Comparison of ENCODE assay signal across 8 cellular contexts in genomic region chr1:185318431-185319151, GRCh38. TPM values are rescaled to one million over a fixed set of nuclear protein-coding genes. Genes with fewer than 3 reads are reported as not detected.
DNase-seq lines count a peak whose midpoint lies in the region; ATAC-seq and TF ChIP-seq lines count a peak whose summit lies in the region.

No MANE protein-coding gene starts in this region.

- peaks cover 32% of the 10 kb centered on the region for H3K4me1 Mint-ChIP-seq in activated T-cell treated with anti-CD3 and anti-CD28 coated beads, Interleukin-2, amount 50 U/mL, for 4 hours (ENCODE audit: low read depth)
- H3K4me1 Mint-ChIP-seq in activated T-helper 1 cell treated with anti-CD3 and anti-CD28 coated beads, Interleukin-12 subunit alpha, Interleukin-12 subunit beta, Interleukin-2, Interleukin-4 antibody, amounts not matched to agents 30 ng/mL and 10 ng/mL and 1 ng/mL, durations not matched to agents 14 hours and 24 hours and 36 hours (ENCODE audit: low read depth) = peaks cover 43% of the 10 kb centered on the region

- no peak overlapping the region for H3K4me3 ChIP-seq in tibial artery

- H3K36me3 ChIP-seq in tibial artery = no peaks in the 10 kb centered on the region

- H3K27ac ChIP-seq in layer of hippocampus (ENCODE audit: low read depth, low read length) (peak overlapping the region; percentile 94), tibial artery (peak overlapping the region; percentile 93 to 98)

- H3K27me3 Mint-ChIP-seq in activated T-cell treated with anti-CD3 and anti-CD28 coated beads, Interleukin-2, amount 50 U/mL, for 4 hours (ENCODE audit: low read depth) = no peaks in the 10 kb centered on the region
- H3K27me3 Mint-ChIP-seq in activated T-helper 1 cell treated with anti-CD3 and anti-CD28 coated beads, Interleukin-12 subunit alpha, Interleukin-12 subunit beta, Interleukin-2, Interleukin-4 antibody, amounts not matched to agents 30 ng/mL and 10 ng/mL and 1 ng/mL, durations not matched to agents 14 hours and 24 hours and 36 hours (ENCODE audit: insufficient read depth) = no peaks in the 10 kb centered on the region

- no peaks in the 10 kb centered on the region for H3K9me3 Mint-ChIP-seq in activated T-cell treated with anti-CD3 and anti-CD28 coated beads, Interleukin-2, amount 50 U/mL, for 4 hours
- peaks cover 16% of the 10 kb centered on the region for H3K9me3 Mint-ChIP-seq in activated T-helper 1 cell treated with anti-CD3 and anti-CD28 coated beads, Interleukin-12 subunit alpha, Interleukin-12 subunit beta, Interleukin-2, Interleukin-4 antibody, amounts not matched to agents 30 ng/mL and 10 ng/mL and 1 ng/mL, durations not matched to agents 14 hours and 24 hours and 36 hours

- intact Hi-C loops in activated T-helper 1 cell treated with anti-CD3 and anti-CD28 coated beads, Interleukin-12 subunit alpha, Interleukin-12 subunit beta, Interleukin-2, Interleukin-4 antibody, amounts not matched to agents 30 ng/mL and 10 ng/mL and 1 ng/mL, durations not matched to agents 14 hours and 24 hours and 36 hours (cut with micrococcal nuclease) = loop anchor here (5.0 kb wide), 2 partner anchors 271 to 984 kb away; partner anchors contain the start of gene RNF2
- intact Hi-C loops in tibial artery (cut with DNase I; ENCODE audit: low total_unique reads) = no loop called here

- H3K4me3 Mint-ChIP-seq in activated T-cell treated with anti-CD3 and anti-CD28 coated beads, Interleukin-2, amount 50 U/mL, for 4 hours = peak overlapping the region; percentile 98
- H3K4me3 Mint-ChIP-seq in activated T-helper 1 cell treated with anti-CD3 and anti-CD28 coated beads, Interleukin-12 subunit alpha, Interleukin-12 subunit beta, Interleukin-2, Interleukin-4 antibody, amounts not matched to agents 30 ng/mL and 10 ng/mL and 1 ng/mL, durations not matched to agents 14 hours and 24 hours and 36 hours = peak overlapping the region; percentile 94

- H3K27me3 ChIP-seq in layer of hippocampus (ENCODE audit: control insufficient read depth, insufficient read depth, low read length) (no peaks in the 10 kb centered on the region), tibial artery (no peaks in the 10 kb centered on the region)

- peaks cover 0 to 22% (median 15%) of the 10 kb centered on the region in 4 donors for H3K4me1 ChIP-seq in tibial artery

- no peak for TF ChIP-seq CTCF in tibial artery (IDR thresholded peaks at IDR 0.05)

- no peaks in the 10 kb centered on the region for H3K9me3 ChIP-seq in tibial artery

- no peak for DNase-seq in activated T-cell treated with anti-CD3 and anti-CD28 coated beads, Interleukin-2, amount 50 U/mL, for 4 hours
- DNase-seq in activated T-cell treated with anti-CD3 and anti-CD28 coated beads, Interleukin-2, amount 50 U/mL, for 1 hour = no peak
- no peak for DNase-seq in activated T-helper 1 cell treated with anti-CD3 and anti-CD28 coated beads, Interleukin-12 subunit alpha, Interleukin-12 subunit beta, Interleukin-2, Interleukin-4 antibody, amounts not matched to agents 30 ng/mL and 10 ng/mL and 1 ng/mL, durations not matched to agents 14 hours and 24 hours and 36 hours (ENCODE audit: low spot score)
- DNase-seq in tibial artery (no peak), NCI-H1092 (lab: John Stamatoyannopoulos, UW) (no peak)
- no peak for DNase-seq in stimulated activated CD8-positive, alpha-beta memory T cell treated with anti-CD3 and anti-CD28 coated beads, Interleukin-4, amount 100 ng/mL, for 48 hours

- peak overlapping the region; percentile 97 for H3K27ac Mint-ChIP-seq in activated T-helper 1 cell treated with anti-CD3 and anti-CD28 coated beads, Interleukin-12 subunit alpha, Interleukin-12 subunit beta, Interleukin-2, Interleukin-4 antibody, amounts not matched to agents 30 ng/mL and 10 ng/mL and 1 ng/mL, durations not matched to agents 14 hours and 24 hours and 36 hours

- no peak for ATAC-seq in activated T-cell treated with anti-CD3 and anti-CD28 coated beads, Interleukin-2, amount 50 U/mL, for 4 hours
- no peak for ATAC-seq in GM18907 (IDR thresholded peaks at IDR 0.05; ENCODE audit: unreplicated experiment)

- H3K36me3 Mint-ChIP-seq in activated T-cell treated with anti-CD3 and anti-CD28 coated beads, Interleukin-2, amount 50 U/mL, for 4 hours (ENCODE audit: insufficient read depth) = peaks cover 5% of the 10 kb centered on the region
- H3K36me3 Mint-ChIP-seq in activated T-helper 1 cell treated with anti-CD3 and anti-CD28 coated beads, Interleukin-12 subunit alpha, Interleukin-12 subunit beta, Interleukin-2, Interleukin-4 antibody, amounts not matched to agents 30 ng/mL and 10 ng/mL and 1 ng/mL, durations not matched to agents 14 hours and 24 hours and 36 hours (ENCODE audit: low read depth) = peaks cover 34% of the 10 kb centered on the region

RNA-seq across cellular contexts. Expression of gene IVNS1ABP, which starts 1.5 kb away (rescaled TPM):
- total RNA-seq in activated T-cell treated with anti-CD3 and anti-CD28 coated beads, Interleukin-2, amount 50 U/mL, for 4 hours = 10 to 100 TPM; 52.8 to 61.2 (median 54.3) TPM
- 207 and 225 TPM in 2 replicates for total RNA-seq in activated T-helper 1 cell treated with anti-CD3 and anti-CD28 coated beads, Interleukin-12 subunit alpha, Interleukin-12 subunit beta, Interleukin-2, Interleukin-4 antibody, amounts not matched to agents 30 ng/mL and 10 ng/mL and 1 ng/mL, durations not matched to agents 14 hours and 24 hours and 36 hours
